Comparison of ENCODE assay signal across 11 cellular contexts in genomic region chr2:161243312-161243711, GRCh38.
DNase-seq lines count a peak whose midpoint lies in the region; ATAC-seq, FAIRE-seq and TF ChIP-seq lines count a peak whose summit lies in the region.
"Had no signal": no experiment of that assay in that cellular context is flagged by ENCODE, and none has a peak within 500 bp of the region (broad histone marks: within the 10 kb centered on the region; RNA-seq: fewer than 3 reads in every experiment).

No MANE protein-coding gene starts in this region.

- intact Hi-C loops in pancreas (cut with DNase I): no loop called here

- no peaks in the 10 kb centered on the region for H3K36me3 ChIP-seq in pancreas

- H3K9me3 ChIP-seq in pancreas: no peaks in the 10 kb centered on the region

- DNase-seq in GM12865 (ENCODE audit: low read depth): peak; percentile 69
- DNase-seq in glutamatergic neuron: no peak
- no peak for DNase-seq in left lobe of liver (ENCODE audit: low spot score)
- no peak for DNase-seq in type B pancreatic cell (ENCODE audit: extremely low spot score, unreplicated experiment)
- DNase-seq in pancreas: no peak
- DNase-seq in foreskin fibroblast: no peak
- DNase-seq: DMS79 treated with DMSO at 0.1 percent for 48 hours; stimulated activated CD8-positive, alpha-beta memory T cell treated with anti-CD3 and anti-CD28 coated beads, Interleukin-4, amount 100 ng/mL, for 48 hours had no signal

- TF ChIP-seq CTCF in GM12865 (IDR thresholded peaks at IDR 0.05; ENCODE audit: insufficient read depth, low read depth, low read length, missing control alignments) (no peak), glutamatergic neuron (IDR thresholded peaks at IDR 0.05; ENCODE audit: partially characterized antibody, unreplicated experiment) (no peak), type B pancreatic cell (conservative IDR thresholded peaks at IDR 0.05) (no peak), pancreas (IDR thresholded peaks at IDR 0.05) (no peak), foreskin fibroblast (IDR thresholded peaks at IDR 0.05; ENCODE audit: low read depth, low read length) (no peak)

- H3K4me3 Mint-ChIP-seq in glutamatergic neuron (ENCODE audit: unreplicated experiment): peak overlapping the region; percentile 34
- no peak overlapping the region for H3K4me3 Mint-ChIP-seq in type B pancreatic cell

- H3K27me3 Mint-ChIP-seq in glutamatergic neuron (ENCODE audit: unreplicated experiment): peaks cover 13% of the 10 kb centered on the region
- peaks cover 30% of the 10 kb centered on the region for H3K27me3 Mint-ChIP-seq in type B pancreatic cell

- H3K27ac ChIP-seq in pancreas: no peak overlapping the region

- H3K4me1 ChIP-seq in pancreas: no peaks in the 10 kb centered on the region

- FAIRE-seq in pancreas (lab: Jason Lieb, UNC): no peak
- FAIRE-seq: endothelial cell of umbilical vein had no signal

- H3K27ac Mint-ChIP-seq in glutamatergic neuron (ENCODE audit: unreplicated experiment): peak overlapping the region; percentile 81
- no peak overlapping the region for H3K27ac Mint-ChIP-seq in type B pancreatic cell

- WGBS in pancreas, 2 donors: 66 to 70% methylated on average over 3 of the region's 3 CpGs

- H3K4me3 ChIP-seq in GM12865 (ENCODE audit: low read depth, low read length) (peak overlapping the region; percentile 91), pancreas (no peak overlapping the region), foreskin fibroblast (ENCODE audit: low read depth in 1 of 2, low read length in 2 of 2) (no peak overlapping the region)

- peaks cover 53% of the 10 kb centered on the region for H3K4me1 Mint-ChIP-seq in glutamatergic neuron (ENCODE audit: low read depth, unreplicated experiment)
- peaks cover 22% of the 10 kb centered on the region for H3K4me1 Mint-ChIP-seq in type B pancreatic cell (ENCODE audit: unreplicated experiment)

- peaks cover 0 to 7% (median 0%) of the 10 kb centered on the region in 4 donors for H3K27me3 ChIP-seq in pancreas

- H3K9me3 Mint-ChIP-seq in glutamatergic neuron (ENCODE audit: unreplicated experiment) (peaks cover 22% of the 10 kb centered on the region), type B pancreatic cell (no peaks in the 10 kb centered on the region)

- ATAC-seq in GM19463 (IDR thresholded peaks at IDR 0.05; ENCODE audit: unreplicated experiment) (peak; percentile 32), HG03439 (IDR thresholded peaks at IDR 0.05; ENCODE audit: unreplicated experiment) (peak; percentile 24), left lobe of liver (no peak), pancreas (no peak)

- no peaks in the 10 kb centered on the region for H3K36me3 Mint-ChIP-seq in glutamatergic neuron (ENCODE audit: unreplicated experiment)
- H3K36me3 Mint-ChIP-seq in type B pancreatic cell: no peaks in the 10 kb centered on the region

Comparison
In these comparisons a context has a peak if more than half of its experiments do, and no peak if none do; other contexts are left out.
1. ATAC-seq: peak in GM19463 (single experiment) and HG03439 (single experiment); none in left lobe of liver (single experiment) and pancreas (0 of 4).